In genomic region chr4:3389186-3389878, GRCh38 we compare ENCODE assay signal across 8 cellular contexts. TPM values are rescaled to one million over a fixed set of nuclear protein-coding genes. Genes with fewer than 3 reads are reported as not detected.
DNase-seq lines count a peak whose midpoint lies in the region; ATAC-seq and TF ChIP-seq lines count a peak whose summit lies in the region.

No MANE protein-coding gene starts in this region.

- 76 to 83% (median 79%) methylated on average over 22 to 24 of the region's 24 CpGs for WGBS in heart left ventricle, 4 donors

- H3K4me3 ChIP-seq in heart left ventricle (peak overlapping the region in 8 of 12 donors; percentile 18 to 45 (median 40)), dorsolateral prefrontal cortex (peak overlapping the region in 33 of 59 donors; percentile 1 to 52 (median 33)), upper lobe of right lung (peak overlapping the region; percentile 45)

- no peaks in the 10 kb centered on the region for H3K9me3 Mint-ChIP-seq in naive B cell

- H3K4me1 ChIP-seq in heart left ventricle (peaks cover 0 to 56% (median 33%) of the 10 kb centered on the region in 12 donors), upper lobe of right lung (peaks cover 29% of the 10 kb centered on the region)

- peak in 1 of 5 donors; percentile 25 for DNase-seq in heart left ventricle
- DNase-seq in left ventricle myocardium superior: no peak
- no peak for DNase-seq in dorsolateral prefrontal cortex
- DNase-seq in naive B cell: no peak
- peak; percentile 65 for DNase-seq in upper lobe of right lung
- no peak for DNase-seq in hypothalamus (lab: John Stamatoyannopoulos, UW)
- DNase-seq in NK-92 treated with Interleukin-12 subunit alpha and Interleukin-12 subunit beta, amount 100 ng/mL, for 24 hours (lab: John Stamatoyannopoulos, UW): no peak
- DNase-seq in effector CD4-positive, alpha-beta T cell: no peak

- TF ChIP-seq CTCF in heart left ventricle (IDR thresholded peaks at IDR 0.05) (no peak), dorsolateral prefrontal cortex (IDR thresholded peaks at IDR 0.05 in 54 of 56, conservative IDR thresholded peaks at IDR 0.05 in 2 of 56; ENCODE audit: low read depth in 1 of 56, partially characterized antibody in 56 of 56) (no peak), upper lobe of right lung (IDR thresholded peaks at IDR 0.05) (no peak)

- H3K27me3 ChIP-seq in heart left ventricle (no peaks in the 10 kb centered on the region), dorsolateral prefrontal cortex (no peaks in the 10 kb centered on the region), upper lobe of right lung (no peaks in the 10 kb centered on the region)

- TF ChIP-seq POLR2A in heart left ventricle (IDR thresholded peaks at IDR 0.05): no peak

- peaks cover 34 to 46% (median 41%) of the 10 kb centered on the region in 3 donors for H3K4me1 Mint-ChIP-seq in naive B cell

- H3K27ac ChIP-seq in heart left ventricle: peak overlapping the region in 11 of 12 donors; percentile 46 to 97 (median 65)
- H3K27ac ChIP-seq in dorsolateral prefrontal cortex: peak overlapping the region in 47 of 59 donors; percentile 1 to 87 (median 70)
- H3K27ac ChIP-seq in upper lobe of right lung: peak overlapping the region; percentile 86

- H3K36me3 ChIP-seq in heart left ventricle (no peaks in the 10 kb centered on the region), upper lobe of right lung (no peaks in the 10 kb centered on the region)

- peaks cover 16 to 27% (median 17%) of the 10 kb centered on the region in 3 donors for H3K27me3 Mint-ChIP-seq in naive B cell

- H3K27ac Mint-ChIP-seq in naive B cell: peak overlapping the region; percentile 36 to 97 (median 75)

- H3K36me3 Mint-ChIP-seq in naive B cell: no peaks in the 10 kb centered on the region

- intact Hi-C loops in heart left ventricle (cut with DNase I): loop anchor here in 2 of 10 donors (2.0 to 5.0 kb wide), 2 partner anchors 41 to 42 kb away; no protein-coding TSS in a partner anchor
- intact Hi-C loops in left ventricle myocardium superior (cut with micrococcal nuclease): no loop called here
- intact Hi-C loops in dorsolateral prefrontal cortex (cut with DNase I): no loop called here
- intact Hi-C loops in upper lobe of right lung (cut with DNase I): no loop called here

- H3K9me3 ChIP-seq in heart left ventricle (no peaks in the 10 kb centered on the region), upper lobe of right lung (no peaks in the 10 kb centered on the region)

- ATAC-seq in heart left ventricle: no peak
- ATAC-seq in left ventricle myocardium superior: no peak
- ATAC-seq in naive B cell (ENCODE audit: low read depth in 2 of 2): peak; percentile 4 to 6
- ATAC-seq in upper lobe of right lung: no peak

- H3K4me3 Mint-ChIP-seq in naive B cell: peak overlapping the region; percentile 54 to 97 (median 85)

RNA-seq across cellular contexts. Expression of gene HGFAC, which starts 52.4 kb away (rescaled TPM):
- total RNA-seq in heart left ventricle (under 1 TPM in 5 of 9 donors, not detected in 4; 0.19 to 0.65 (median 0.47) TPM), left ventricle myocardium superior (0.67 TPM), dorsolateral prefrontal cortex (10 to 100 TPM in 5 of 120 experiments, 1 to 10 TPM in 109, under 1 TPM in 6; 0.33 to 18.9 (median 3.4) TPM), upper lobe of right lung (1.2 TPM)
- polyA plus RNA-seq in heart left ventricle (under 1 TPM; 0.11 to 0.73 TPM), naive B cell (ENCODE audit: low read depth in 6 of 6) (not detected)

Comparison
In these comparisons a context has a peak if more than half of its experiments do, and no peak if none do; other contexts are left out.
1. ATAC-seq: peak in naive B cell (2 of 2); none in heart left ventricle (0 of 4), left ventricle myocardium superior (single experiment) and upper lobe of right lung (single experiment).
2. Peak in every context shown above with its lines, with median percentiles within 50 percentile points of each other: H3K27ac ChIP-seq and H3K4me3 ChIP-seq.